In genomic region chr12:121456551-121456950, GRCh38 we compare ENCODE assay signal across 1 cellular context.
TF ChIP-seq lines count a peak whose summit lies in the region.

No MANE protein-coding gene starts in this region.

TF ChIP-seq in H1, 55 proteins besides CTCF, POLR2A, EP300 and RAD21:
- TF ChIP-seq CREB1 (IDR thresholded peaks at IDR 0.05): no peak
- TF ChIP-seq RNF2 (IDR thresholded peaks at IDR 0.05; ENCODE audit: borderline replicate concordance, low read depth, low read length, missing control alignments, poor library complexity, severe bottlenecking): no peak
- TF ChIP-seq KDM5A (IDR thresholded peaks at IDR 0.05; ENCODE audit: low read length): no peak
- no peak for TF ChIP-seq CHD1 (IDR thresholded peaks at IDR 0.05; ENCODE audit: low read depth, low read length)
- TF ChIP-seq SAP30 (IDR thresholded peaks at IDR 0.05; ENCODE audit: insufficient read depth, insufficient replicate concordance, low read length): no peak
- no peak for TF ChIP-seq TAF7 (optimal IDR thresholded peaks at IDR 0.05; ENCODE audit: borderline replicate concordance, low read depth, low read length)
